In genomic region chr1:74468982-74469603, GRCh38 we compare ENCODE assay signal across 8 cellular contexts. TPM values are rescaled to one million over a fixed set of nuclear protein-coding genes. Genes with fewer than 3 reads are reported as not detected.
DNase-seq lines count a peak whose midpoint lies in the region; ATAC-seq and TF ChIP-seq lines count a peak whose summit lies in the region.

No MANE protein-coding gene starts in this region.

- no peak overlapping the region for H3K27ac Mint-ChIP-seq in Calu3 (ENCODE audit: unreplicated experiment)
- H3K27ac Mint-ChIP-seq in immature natural killer cell, result no peak overlapping the region

- no peaks in the 10 kb centered on the region for H3K36me3 ChIP-seq in ascending aorta
- H3K36me3 ChIP-seq in iPS DF 6.9 (ENCODE audit: control insufficient read depth, insufficient read depth, low read length), result no peaks in the 10 kb centered on the region

- TF ChIP-seq CTCF in ascending aorta (IDR thresholded peaks at IDR 0.05), result peak in 2 of 3 experiments; percentile 46 to 58
- no peak for TF ChIP-seq CTCF in Calu3 (IDR thresholded peaks at IDR 0.05; ENCODE audit: unreplicated experiment)

- H3K4me1 ChIP-seq in ascending aorta (peaks cover 0 to 4% of the 10 kb centered on the region in 2 donors), iPS DF 6.9 (ENCODE audit: control insufficient read depth, insufficient read depth, low read length) (no peaks in the 10 kb centered on the region)

- CTCF ChIA-PET in Calu3 (lab: Charles Lee), result interaction anchor here (0.6 to 1.0 kb wide), 2 partner anchors 184 to 629 kb away, joined by 4 read pairs; no protein-coding TSS in a partner anchor

- no TSS peak for BruUV-seq in Calu3 (replicated peaks; lab: Mats Ljungman, UMichigan)

- H3K4me1 Mint-ChIP-seq in Calu3 (ENCODE audit: low read depth, unreplicated experiment) (no peaks in the 10 kb centered on the region), immature natural killer cell (no peaks in the 10 kb centered on the region)

- no peaks in the 10 kb centered on the region for H3K9me3 Mint-ChIP-seq in Calu3 (ENCODE audit: low read depth, unreplicated experiment)
- H3K9me3 Mint-ChIP-seq in immature natural killer cell, result peaks cover 0 to 4% (median 0%) of the 10 kb centered on the region in 6 donors

- no peak overlapping the region for H3K4me3 ChIP-seq in ascending aorta
- no peak overlapping the region for H3K4me3 ChIP-seq in iPS DF 6.9 (ENCODE audit: low read length)

- DNase-seq in AG20443 (ENCODE audit: low spot score) (peak; percentile 51), NCI-H2029 treated with DMSO at 0.1 percent for 48 hours (lab: John Stamatoyannopoulos, UW) (peak; percentile 40), ascending aorta (ENCODE audit: low spot score in 2 of 2) (no peak), iPS DF 6.9 (ENCODE audit: low read depth, low spot score) (peak; percentile 25), Calu3 (no peak), immature natural killer cell (no peak)

- H3K27ac ChIP-seq in ascending aorta, result no peak overlapping the region
- no peak overlapping the region for H3K27ac ChIP-seq in iPS DF 6.9 (ENCODE audit: low read length)

- H3K9me3 ChIP-seq in ascending aorta (no peaks in the 10 kb centered on the region), iPS DF 6.9 (ENCODE audit: control insufficient read depth, insufficient read depth, low read length) (no peaks in the 10 kb centered on the region)

- no CpG with 5 or more reads among the region's 2 CpGs for WGBS in iPS DF 6.9 (ENCODE audit: insufficient coverage, insufficient read length)

- no peaks in the 10 kb centered on the region for H3K27me3 Mint-ChIP-seq in Calu3 (ENCODE audit: unreplicated experiment)
- H3K27me3 Mint-ChIP-seq in immature natural killer cell (ENCODE audit: low read depth in 3 of 3), result peaks cover 0 to 2% (median 0%) of the 10 kb centered on the region in 3 donors

- H3K4me3 Mint-ChIP-seq in Calu3 (ENCODE audit: low read depth, unreplicated experiment) (no peak overlapping the region), immature natural killer cell (no peak overlapping the region)

- no peaks in the 10 kb centered on the region for H3K27me3 ChIP-seq in ascending aorta
- H3K27me3 ChIP-seq in iPS DF 6.9 (ENCODE audit: control insufficient read depth, insufficient read depth, low read length), result no peaks in the 10 kb centered on the region

- ATAC-seq in GM21723 (IDR thresholded peaks at IDR 0.05; ENCODE audit: unreplicated experiment) (peak; percentile 60), HG03354 (IDR thresholded peaks at IDR 0.05; ENCODE audit: poor library complexity, severe bottlenecking, unreplicated experiment) (no peak)

- intact Hi-C loops in ascending aorta (cut with DNase I) (no loop called here), Calu3 (cut with micrococcal nuclease; ENCODE audit: unreplicated experiment) (loop anchor here (2.0 to 10.0 kb wide), 4 partner anchors 220 to 628 kb away; partner anchors contain the start of genes FPGT and LRRIQ3)

- H3K36me3 Mint-ChIP-seq in Calu3 (ENCODE audit: insufficient read depth, unreplicated experiment) (no peaks in the 10 kb centered on the region), immature natural killer cell (no peaks in the 10 kb centered on the region)

RNA-seq across cellular contexts. Expression of gene LRRC53, which starts 43.3 kb away (rescaled TPM):
- total RNA-seq in ascending aorta (not detected), Calu3 (2022) (not detected in 2 replicates)
- not detected for polyA plus RNA-seq in immature natural killer cell

Comparison
In these comparisons a context has a peak if more than half of its experiments do, and no peak if none do; other contexts are left out.
1. DNase-seq: peak in AG20443 (single experiment), NCI-H2029 treated with DMSO at 0.1 percent for 48 hours (single experiment) and iPS DF 6.9 (single experiment); none in ascending aorta (0 of 2), Calu3 (single experiment) and immature natural killer cell (0 of 3).